Comparison of ENCODE assay signal across 37 cellular contexts in the genomic region with DNA sequence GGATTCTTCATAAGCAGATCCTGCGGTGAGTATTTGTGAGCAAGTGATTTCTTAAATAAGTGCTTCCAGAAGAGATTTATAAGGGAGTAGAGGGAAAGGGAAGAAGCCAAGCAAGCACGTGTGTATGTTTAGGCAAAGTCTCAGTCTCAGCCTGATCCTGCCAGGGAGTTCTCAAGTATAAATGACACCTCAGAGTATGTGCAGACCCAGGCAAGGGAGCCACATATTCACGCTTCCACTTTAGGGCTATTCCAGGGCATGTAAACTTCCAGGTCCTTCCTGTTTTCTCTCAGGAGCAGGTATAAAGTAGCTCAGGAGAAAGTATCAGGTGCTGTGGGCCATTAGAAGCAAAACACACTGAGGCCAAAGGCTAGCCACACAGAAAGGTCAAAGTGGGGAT. TPM values are rescaled to one million over a fixed set of nuclear protein-coding genes. Genes with fewer than 3 reads are reported as not detected.
"Had no signal": no experiment of that assay in that cellular context is flagged by ENCODE, and none has a peak within 500 bp of the region (broad histone marks: within the 10 kb centered on the region; RNA-seq: fewer than 3 reads in every experiment).

No MANE protein-coding gene starts in this region.

- DNase-seq: Karpas-422, Kasumi-1, MG63, MM.1S, MV-4-11, NCI-H1048, NCI-H1092, NCI-H1092 treated with DMSO at 0.1 percent for 48 hours, NCI-H1105, NCI-H1105 treated with DMSO at 0.1 percent for 48 hours, NCI-H1417, NCI-H1417 treated with DMSO at 0.1 percent for 48 hours, NCI-H1436, NCI-H1436 treated with DMSO at 0.1 percent for 48 hours, NCI-H146, NCI-H1694, NCI-H1694 treated with DMSO at 0.1 percent for 48 hours, NCI-H187, NCI-H187 treated with DMSO at 0.1 percent for 48 hours, NCI-H1930, NCI-H2029, NCI-H2029 treated with DMSO at 0.1 percent for 48 hours, NCI-H2081, NCI-H2081 treated with DMSO at 0.1 percent for 48 hours, NCI-H2107, NCI-H2171, NCI-H2171 treated with DMSO at 0.1 percent for 48 hours, NCI-H2227 treated with DMSO at 0.1 percent for 48 hours, NCI-H226, NCI-H345, NCI-H446, NCI-H446 treated with DMSO at 0.1 percent for 48 hours, NCI-H510A had no signal

RNA-seq across cellular contexts. Expression of gene SPATA31D1, which starts 22.6 kb away (rescaled TPM):
- total RNA-seq: LHCN-M2, M059J, MCF 10A, NCI-H460 had no signal
